ENCODE assay signal across 7 cellular contexts in genomic region chr19:35645680-35646511, GRCh38. TPM values are rescaled to one million over a fixed set of nuclear protein-coding genes. Genes with fewer than 3 reads are reported as not detected.
DNase-seq lines count a peak whose midpoint lies in the region; ATAC-seq and TF ChIP-seq lines count a peak whose summit lies in the region.
"Had no signal": no experiment of that assay in that cellular context is flagged by ENCODE, and none has a peak within 500 bp of the region (broad histone marks: within the 10 kb centered on the region; RNA-seq: fewer than 3 reads in every experiment).

No MANE protein-coding gene starts in this region.

- peak overlapping the region in 1 of 2 experiments; percentile 85; a peak in 1 of 4 replicates for H3K4me3 ChIP-seq in DND-41 (ENCODE audit: low read depth in 1 of 2, low read length in 2 of 2)
- H3K4me3 ChIP-seq: mucosa of descending colon had no signal

- TF ChIP-seq CTCF in DND-41 (IDR thresholded peaks at IDR 0.05; ENCODE audit: borderline replicate concordance, extremely low read depth, low read length, poor library complexity, severe bottlenecking) (no peak), nephron (IDR thresholded peaks at IDR 0.05; ENCODE audit: unreplicated experiment in 3 of 3) (no peak)

- peaks cover 18% of the 10 kb centered on the region for H3K4me1 Mint-ChIP-seq in T-helper 17 cell
- H3K4me1 Mint-ChIP-seq in nephron: peaks cover 12% of the 10 kb centered on the region

- peak overlapping the region; percentile 79 for H2AFZ ChIP-seq in DND-41 (ENCODE audit: low read depth, low read length)

- H3K9me3 Mint-ChIP-seq in nephron: no peaks in the 10 kb centered on the region

- no peaks in the 10 kb centered on the region for H3K27me3 ChIP-seq in DND-41 (ENCODE audit: insufficient read depth, low read length, poor library complexity)

- peak overlapping the region; percentile 69 for H3K9ac ChIP-seq in DND-41 (ENCODE audit: low read depth, low read length)

- ATAC-seq in DND-41 (ENCODE audit: insufficient read depth, low read depth) (no peak), T-helper 17 cell (no peak), HG03439 (IDR thresholded peaks at IDR 0.05; ENCODE audit: unreplicated experiment) (no peak)

- no peak for DNase-seq in DND-41
- DNase-seq in T-helper 17 cell: no peak
- DNase-seq in NCI-H2227 (lab: John Stamatoyannopoulos, UW; ENCODE audit: unreplicated experiment): no peak
- no peak for DNase-seq in nucleus accumbens (lab: John Stamatoyannopoulos, UW)

- H3K4me1 ChIP-seq in DND-41 (ENCODE audit: insufficient read depth, low read length): peaks cover 72% of the 10 kb centered on the region

- H3K36me3 ChIP-seq in DND-41 (ENCODE audit: insufficient read depth, low read length): peaks cover 9% of the 10 kb centered on the region

- H4K20me1 ChIP-seq in DND-41 (ENCODE audit: insufficient read depth, low read length): peaks cover 7% of the 10 kb centered on the region; the same call in 1 of the 2 replicates

- no peaks in the 10 kb centered on the region for H3K36me3 Mint-ChIP-seq in T-helper 17 cell (ENCODE audit: low read depth)
- H3K36me3 Mint-ChIP-seq in nephron (ENCODE audit: low read depth): peaks cover 6% of the 10 kb centered on the region

- H3K4me2 ChIP-seq in DND-41 (ENCODE audit: insufficient read depth, low read length): peak overlapping the region; percentile 83

- H3K9me3 ChIP-seq in DND-41 (ENCODE audit: insufficient read depth, low read length, severe bottlenecking) (no peaks in the 10 kb centered on the region), T-helper 17 cell (ENCODE audit: control insufficient read depth, low read length, poor library complexity, severe bottlenecking) (no peaks in the 10 kb centered on the region)
- H3K9me3 ChIP-seq: mucosa of descending colon had no signal

- no peaks in the 10 kb centered on the region for H3K27me3 Mint-ChIP-seq in T-helper 17 cell
- no peaks in the 10 kb centered on the region for H3K27me3 Mint-ChIP-seq in nephron (ENCODE audit: low read depth)

- H3K4me3 Mint-ChIP-seq in T-helper 17 cell: no peak overlapping the region
- H3K4me3 Mint-ChIP-seq in nephron: peak overlapping the region; percentile 86 to 90 (median 90)

- peak overlapping the region; percentile 71 for H3K27ac ChIP-seq in DND-41 (ENCODE audit: low read length)

- H3K27ac Mint-ChIP-seq in T-helper 17 cell (peak overlapping the region; percentile 67), nephron (peak overlapping the region in 2 of 3 experiments; percentile 73 to 93)

- peaks cover 28% of the 10 kb centered on the region for H3K79me2 ChIP-seq in DND-41 (ENCODE audit: insufficient read depth, low read length)

RNA-seq across cellular contexts. Expression of gene COX6B1, which starts 2.2 kb away (rescaled TPM):
- total RNA-seq in T-helper 17 cell: 100 to 1,000 TPM; 194 to 206 TPM

RNA-seq across cellular contexts. Expression of gene ETV2, which starts 4.4 kb away (rescaled TPM):
- total RNA-seq in T-helper 17 cell: under 1 TPM; 0.50 to 0.52 TPM

RNA-seq across cellular contexts. Expression of gene RBM42, which starts 17.1 kb away (rescaled TPM):
- total RNA-seq in T-helper 17 cell: 10 to 100 TPM; 39.6 to 40.8 TPM

RNA-seq across cellular contexts. Expression of gene UPK1A, which starts 20.4 kb away (rescaled TPM):
- total RNA-seq in T-helper 17 cell: under 1 TPM in 1 of 2 donors, not detected in 1; 0.44 TPM
- total RNA-seq: mucosa of descending colon had no signal

RNA-seq across cellular contexts. Expression of gene HAUS5, which starts 33.4 kb away (rescaled TPM):
- total RNA-seq in T-helper 17 cell: 10 to 100 TPM; 24.0 to 27.0 TPM
